Comparison of ENCODE assay signal across 1 cellular context in genomic region chr4:142369141-142369540, GRCh38.
TF ChIP-seq lines count a peak whose summit lies in the region.

No MANE protein-coding gene starts in this region.

TF ChIP-seq in HCT116, 20 proteins besides CTCF, POLR2A, EP300 and RAD21:
- TF ChIP-seq ZNF274 (IDR thresholded peaks at IDR 0.05; ENCODE audit: low read depth, low read length) (no peak), ZBTB33 (IDR thresholded peaks at IDR 0.05; ENCODE audit: extremely low read depth, insufficient replicate concordance, low read length) (no peak), ELF1 (IDR thresholded peaks at IDR 0.05; ENCODE audit: borderline replicate concordance, low read depth) (no peak), TCF7L2 (IDR thresholded peaks at IDR 0.05; ENCODE audit: borderline replicate concordance, extremely low read depth, insufficient read depth, insufficient read length) (no peak), EGR1 (IDR thresholded peaks at IDR 0.05; ENCODE audit: low read depth) (no peak), ATF3 (IDR thresholded peaks at IDR 0.05) (no peak), JUND (IDR thresholded peaks at IDR 0.05) (no peak), YY1 (IDR thresholded peaks at IDR 0.05; ENCODE audit: extremely low read depth, insufficient replicate concordance, low read depth, low read length) (no peak), POLR2AphosphoS5 (IDR thresholded peaks at IDR 0.05; ENCODE audit: low read depth, low read length) (no peak)
